Comparison of ENCODE assay signal across 14 cellular contexts in the genomic region with DNA sequence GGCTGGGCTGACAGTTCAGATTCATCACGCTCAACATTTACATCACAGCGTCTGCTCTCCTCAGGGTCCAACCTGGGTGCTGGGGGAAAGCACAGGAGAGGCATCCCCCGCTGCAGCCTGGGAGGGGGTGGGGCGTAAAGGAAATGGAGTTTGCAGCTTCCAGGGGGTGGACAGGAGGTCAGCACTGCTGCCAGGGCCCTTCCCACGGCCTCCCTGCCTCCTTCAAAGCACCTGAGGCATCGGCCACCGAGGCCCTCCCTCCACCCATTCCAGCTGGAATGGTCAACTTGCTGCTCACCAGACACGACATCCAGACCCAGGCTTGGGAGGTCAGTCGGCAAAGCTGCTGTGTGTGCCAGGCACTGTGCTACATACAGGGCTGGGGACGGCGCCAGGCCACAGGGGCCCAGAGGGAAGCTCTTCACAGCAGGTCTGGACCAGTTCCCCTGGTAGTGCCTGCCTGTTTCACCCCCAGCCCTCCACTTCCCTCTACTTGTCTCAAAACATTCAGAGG.
DNase-seq lines count a peak whose midpoint lies in the region; ATAC-seq and TF ChIP-seq lines count a peak whose summit lies in the region.
"Had no signal": no experiment of that assay in that cellular context is flagged by ENCODE, and none has a peak within 500 bp of the region (broad histone marks: within the 10 kb centered on the region; RNA-seq: fewer than 3 reads in every experiment).

No MANE protein-coding gene starts in this region.

- H3F3A ChIP-seq in neural cell (ENCODE audit: insufficient read depth, low read length, poor library complexity, severe bottlenecking): no peaks in the 10 kb centered on the region

- no peaks in the 10 kb centered on the region for H3K9me3 ChIP-seq in neural cell (ENCODE audit: low read length)
- H3K9me3 ChIP-seq in tibial artery: no peaks in the 10 kb centered on the region

- no peak for TF ChIP-seq EP300 in neural cell (conservative IDR thresholded peaks at IDR 0.05; ENCODE audit: poor library complexity, severe bottlenecking)

- H3K4me1 ChIP-seq in tibial artery: peaks cover 0 to 15% (median 13%) of the 10 kb centered on the region in 4 donors

- H3K4me3 ChIP-seq in neural cell (ENCODE audit: low read length) (peak overlapping the region; percentile 9), tibial artery (no peak overlapping the region)

- DNase-seq in Right ventricle myocardium superior (peak; percentile 63), tibial artery (no peak), NCI-H2227 (lab: John Stamatoyannopoulos, UW; ENCODE audit: unreplicated experiment) (no peak), T-helper 9 cell (no peak)
- DNase-seq: activated CD4-positive, alpha-beta T cell treated with anti-CD3 and anti-CD28 coated beads for 1 hour; activated gamma-delta T cell treated with Interleukin-2 at 50 U/mL for 16 hours; Calu3; MM.1S; NCI-H226; small intestine had no signal

- H3K27ac ChIP-seq in VCaP (peak overlapping the region; percentile 8; the same call in 1 of the 2 replicates), neural cell (ENCODE audit: low read length) (peak overlapping the region; percentile 90), tibial artery (peak overlapping the region; percentile 47 to 55)

- ATAC-seq in Right ventricle myocardium superior (ENCODE audit: poor library complexity): peak; percentile 38
- no peak for ATAC-seq in GM19452 (IDR thresholded peaks at IDR 0.05; ENCODE audit: unreplicated experiment)
- no peak for ATAC-seq in HG03571 (IDR thresholded peaks at IDR 0.05; ENCODE audit: unreplicated experiment)

- no peaks in the 10 kb centered on the region for H4K20me1 ChIP-seq in neural cell (ENCODE audit: insufficient read depth)

- H3K79me2 ChIP-seq in neural cell (replicated peaks; ENCODE audit: insufficient read depth, low read length): no peaks in the 10 kb centered on the region

- H3K4me2 ChIP-seq in neural cell (ENCODE audit: low read length): no peak overlapping the region

- TF ChIP-seq RAD21 in neural cell (conservative IDR thresholded peaks at IDR 0.05): no peak

- intact Hi-C loops in Right ventricle myocardium superior (cut with DNase I): no loop called here
- intact Hi-C loops in tibial artery (cut with DNase I; ENCODE audit: low total_unique reads): no loop called here

- no peak for TF ChIP-seq CTCF in VCaP (conservative IDR thresholded peaks at IDR 0.05)
- TF ChIP-seq CTCF in neural cell (IDR thresholded peaks at IDR 0.05; ENCODE audit: poor library complexity, severe bottlenecking): no peak
- no peak for TF ChIP-seq CTCF in tibial artery (IDR thresholded peaks at IDR 0.05)

- H3K36me3 ChIP-seq in neural cell (ENCODE audit: insufficient read depth, low read length) (no peaks in the 10 kb centered on the region), tibial artery (no peaks in the 10 kb centered on the region)

- H3K27me3 ChIP-seq in neural cell (ENCODE audit: insufficient read depth, low read depth, low read length): no peaks in the 10 kb centered on the region
- H3K27me3 ChIP-seq in tibial artery: no peaks in the 10 kb centered on the region

- peak overlapping the region; percentile 61 for H3K9ac ChIP-seq in neural cell (ENCODE audit: low read length)

- H2AFZ ChIP-seq in neural cell (ENCODE audit: low read depth, low read length): peak overlapping the region; percentile 32

- no peaks in the 10 kb centered on the region for H3K9me2 ChIP-seq in neural cell (ENCODE audit: insufficient read depth, low read length)

TF ChIP-seq in neural cell, 6 proteins besides CTCF, POLR2A, EP300 and RAD21:
- TF ChIP-seq TAF1 (IDR thresholded peaks at IDR 0.05; ENCODE audit: low read depth) (no peak), MXI1 (conservative IDR thresholded peaks at IDR 0.05; ENCODE audit: poor library complexity, severe bottlenecking) (no peak), POLR2AphosphoS5 (IDR thresholded peaks at IDR 0.05) (no peak), SMC3 (conservative IDR thresholded peaks at IDR 0.05; ENCODE audit: poor library complexity) (no peak), EZH2 (IDR thresholded peaks at IDR 0.05; ENCODE audit: borderline replicate concordance, insufficient read depth, low read length, poor library complexity, severe bottlenecking) (no peak)
- TF ChIP-seq, protein P1, sequence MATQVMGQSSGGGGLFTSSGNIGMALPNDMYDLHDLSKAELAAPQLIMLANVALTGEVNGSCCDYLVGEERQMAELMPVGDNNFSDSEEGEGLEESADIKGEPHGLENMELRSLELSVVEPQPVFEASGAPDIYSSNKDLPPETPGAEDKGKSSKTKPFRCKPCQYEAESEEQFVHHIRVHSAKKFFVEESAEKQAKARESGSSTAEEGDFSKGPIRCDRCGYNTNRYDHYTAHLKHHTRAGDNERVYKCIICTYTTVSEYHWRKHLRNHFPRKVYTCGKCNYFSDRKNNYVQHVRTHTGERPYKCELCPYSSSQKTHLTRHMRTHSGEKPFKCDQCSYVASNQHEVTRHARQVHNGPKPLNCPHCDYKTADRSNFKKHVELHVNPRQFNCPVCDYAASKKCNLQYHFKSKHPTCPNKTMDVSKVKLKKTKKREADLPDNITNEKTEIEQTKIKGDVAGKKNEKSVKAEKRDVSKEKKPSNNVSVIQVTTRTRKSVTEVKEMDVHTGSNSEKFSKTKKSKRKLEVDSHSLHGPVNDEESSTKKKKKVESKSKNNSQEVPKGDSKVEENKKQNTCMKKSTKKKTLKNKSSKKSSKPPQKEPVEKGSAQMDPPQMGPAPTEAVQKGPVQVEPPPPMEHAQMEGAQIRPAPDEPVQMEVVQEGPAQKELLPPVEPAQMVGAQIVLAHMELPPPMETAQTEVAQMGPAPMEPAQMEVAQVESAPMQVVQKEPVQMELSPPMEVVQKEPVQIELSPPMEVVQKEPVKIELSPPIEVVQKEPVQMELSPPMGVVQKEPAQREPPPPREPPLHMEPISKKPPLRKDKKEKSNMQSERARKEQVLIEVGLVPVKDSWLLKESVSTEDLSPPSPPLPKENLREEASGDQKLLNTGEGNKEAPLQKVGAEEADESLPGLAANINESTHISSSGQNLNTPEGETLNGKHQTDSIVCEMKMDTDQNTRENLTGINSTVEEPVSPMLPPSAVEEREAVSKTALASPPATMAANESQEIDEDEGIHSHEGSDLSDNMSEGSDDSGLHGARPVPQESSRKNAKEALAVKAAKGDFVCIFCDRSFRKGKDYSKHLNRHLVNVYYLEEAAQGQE (IDR thresholded peaks at IDR 0.05; ENCODE audit: borderline replicate concordance): no peak

Comparison
In these comparisons a context has a peak if more than half of its experiments do, and no peak if none do; other contexts are left out.
1. H3K27ac ChIP-seq: peak in every context shown above with its lines; median percentile 90 in neural cell; 51 in tibial artery; 8 in VCaP.